In genomic region chr9:127976498-127976897, GRCh38 we compare ENCODE assay signal across 9 cellular contexts.
DNase-seq lines count a peak whose midpoint lies in the region; ATAC-seq and TF ChIP-seq lines count a peak whose summit lies in the region.
"Had no signal": no experiment of that assay in that cellular context is flagged by ENCODE, and none has a peak within 500 bp of the region (broad histone marks: within the 10 kb centered on the region; RNA-seq: fewer than 3 reads in every experiment).

No MANE protein-coding gene starts in this region.

- H3K4me2 ChIP-seq in OCI-LY1 (ENCODE audit: low read length) = peak overlapping the region; percentile 90

- peaks cover 66% of the 10 kb centered on the region for H3K79me2 ChIP-seq in OCI-LY1 (ENCODE audit: insufficient read depth, low read length)

- peaks cover 82% of the 10 kb centered on the region for H3K4me1 Mint-ChIP-seq in nephron progenitor cell

- H3K9ac ChIP-seq in OCI-LY1 (ENCODE audit: low read length) (peak overlapping the region; percentile 91; the same call in 1 of the 2 replicates), endocrine pancreas (ENCODE audit: control insufficient read depth, insufficient read depth, low read length) (no peak overlapping the region)

- H3K9me2 ChIP-seq in OCI-LY1 (ENCODE audit: low read depth, low read length) = no peaks in the 10 kb centered on the region

- H3K27me3 Mint-ChIP-seq in nephron progenitor cell (ENCODE audit: low read depth, poor library complexity) = no peaks in the 10 kb centered on the region

- TF ChIP-seq CTCF in OCI-LY1 (IDR thresholded peaks at IDR 0.05; ENCODE audit: low read length) (no peak), nephron progenitor cell (IDR thresholded peaks at IDR 0.05) (no peak), GM20000 (IDR thresholded peaks at IDR 0.05; ENCODE audit: extremely low read depth, missing control alignments) (no peak)

- DNase-seq in NCI-H524 (lab: John Stamatoyannopoulos, UW) (peak; percentile 13 to 49), NCI-H524 treated with DMSO at 0.1 percent for 48 hours (lab: John Stamatoyannopoulos, UW) (no peak), nephron progenitor cell (no peak), GM20000 (ENCODE audit: low spot score) (no peak)
- peak; percentile 26 for DNase-seq in stimulated activated naive CD4-positive, alpha-beta T cell treated with Interleukin-2 at 50 U/mL for 16 hours (lab: John Stamatoyannopoulos, UW)
- DNase-seq: HCEC 1CT had no signal

- H4K20me1 ChIP-seq in OCI-LY1 (ENCODE audit: insufficient read depth, low read length) = no peaks in the 10 kb centered on the region

- peak overlapping the region; percentile 83 for H3K4me3 ChIP-seq in OCI-LY1 (ENCODE audit: low read depth, low read length, poor library complexity, severe bottlenecking)
- peak overlapping the region; percentile 63 for H3K4me3 ChIP-seq in endocrine pancreas (ENCODE audit: control insufficient read depth, insufficient read depth, low read length)

- H3K9me3 Mint-ChIP-seq in nephron progenitor cell = no peaks in the 10 kb centered on the region

- H3K9me3 ChIP-seq in OCI-LY1 (ENCODE audit: low read length) = no peaks in the 10 kb centered on the region
- H3K9me3 ChIP-seq in endocrine pancreas (ENCODE audit: control insufficient read depth, low read length) = no peaks in the 10 kb centered on the region

- no peak for ATAC-seq in GM18502 (IDR thresholded peaks at IDR 0.05; ENCODE audit: poor library complexity, unreplicated experiment)

- H3F3A ChIP-seq in OCI-LY1 (ENCODE audit: insufficient read depth, low read length) = no peaks in the 10 kb centered on the region

- H3K36me3 Mint-ChIP-seq in nephron progenitor cell (ENCODE audit: low read depth) = no peaks in the 10 kb centered on the region

- H3K36me3 ChIP-seq in OCI-LY1 (ENCODE audit: insufficient read depth, low read length) (peaks cover 27% of the 10 kb centered on the region), endocrine pancreas (ENCODE audit: control insufficient read depth, insufficient read depth, low read length) (no peaks in the 10 kb centered on the region)

- peaks cover 79% of the 10 kb centered on the region for H3K4me1 ChIP-seq in OCI-LY1 (ENCODE audit: insufficient read depth, low read length, severe bottlenecking)
- no peaks in the 10 kb centered on the region for H3K4me1 ChIP-seq in endocrine pancreas (ENCODE audit: control insufficient read depth, insufficient read depth, low read length)

- no peak overlapping the region for H2AFZ ChIP-seq in OCI-LY1 (ENCODE audit: low read length)

- H3K27me3 ChIP-seq in OCI-LY1 (ENCODE audit: insufficient read depth, low read length) = no peaks in the 10 kb centered on the region
- no peaks in the 10 kb centered on the region for H3K27me3 ChIP-seq in endocrine pancreas (ENCODE audit: control insufficient read depth, insufficient read depth, low read length)

- no peak overlapping the region for H3K4me3 Mint-ChIP-seq in nephron progenitor cell

- peak overlapping the region; percentile 90 for H3K27ac ChIP-seq in OCI-LY1 (ENCODE audit: low read depth, low read length, poor library complexity, severe bottlenecking)

- H3K27ac Mint-ChIP-seq in nephron progenitor cell = no peak overlapping the region

Comparison
In these comparisons a context has a peak if more than half of its experiments do, and no peak if none do; other contexts are left out.
1. DNase-seq: peak in NCI-H524 (2 of 2) and stimulated activated naive CD4-positive, alpha-beta T cell treated with Interleukin-2 at 50 U/mL for 16 hours (single experiment); none in NCI-H524 treated with DMSO at 0.1 percent for 48 hours (single experiment), nephron progenitor cell (single experiment) and GM20000 (single experiment).